In genomic region chr11:102564110-102564509, GRCh38 we compare ENCODE assay signal across 1 cellular context.
TF ChIP-seq lines count a peak whose summit lies in the region.

No MANE protein-coding gene starts in this region.

TF ChIP-seq in WTC11, 78 proteins besides CTCF, POLR2A, EP300 and RAD21 (continued from another document):
- TF ChIP-seq HMGXB4 (CRISPR knock-in tag; IDR thresholded peaks at IDR 0.05), result no peak
- no peak for TF ChIP-seq JUN (CRISPR knock-in tag; IDR thresholded peaks at IDR 0.05)
